In the genomic region with DNA sequence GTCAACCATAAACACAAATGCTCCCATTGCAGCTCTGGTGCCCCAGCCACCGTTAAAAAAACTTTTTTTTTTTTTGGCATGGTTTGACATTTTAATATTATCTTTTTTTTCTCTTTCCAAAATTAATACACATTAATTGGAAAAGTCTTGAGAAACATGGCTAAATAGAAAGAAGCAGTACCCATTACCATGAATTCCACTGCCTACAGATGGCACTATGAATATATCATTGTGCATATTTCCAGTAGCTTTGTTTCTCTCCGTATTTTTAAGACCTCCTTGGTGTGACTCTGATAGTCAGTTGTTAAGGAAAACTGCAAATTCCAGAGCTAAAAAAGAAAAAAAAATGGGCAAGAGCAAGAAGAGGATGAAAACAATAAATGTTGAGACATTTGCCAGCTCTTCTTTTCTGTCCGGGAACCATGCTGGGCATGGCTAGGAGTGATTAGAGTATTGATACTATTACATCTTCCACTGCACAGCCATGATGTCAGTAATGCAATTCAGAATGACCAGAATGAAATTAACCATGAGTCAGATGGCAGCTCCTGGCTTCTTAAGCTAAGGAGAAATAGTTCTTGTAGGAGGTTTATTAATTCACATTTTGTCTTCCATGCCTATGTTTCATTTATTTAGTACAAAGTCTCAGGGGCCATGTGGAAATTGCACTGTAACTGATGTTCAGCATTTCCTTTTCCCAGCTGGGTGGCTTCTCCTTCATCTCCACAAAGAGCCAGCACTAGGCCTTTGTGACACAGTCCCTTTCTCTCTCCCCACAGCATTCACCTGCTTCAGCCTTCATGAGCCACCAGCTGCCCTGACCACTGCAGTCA, we compare ENCODE assay signal across 17 cellular contexts. TPM values are rescaled to one million over a fixed set of nuclear protein-coding genes. Genes with fewer than 3 reads are reported as not detected.
DNase-seq lines count a peak whose midpoint lies in the region; ATAC-seq, FAIRE-seq and TF ChIP-seq lines count a peak whose summit lies in the region.
"Had no signal": no experiment of that assay in that cellular context is flagged by ENCODE, and none has a peak within 500 bp of the region (broad histone marks: within the 10 kb centered on the region; RNA-seq: fewer than 3 reads in every experiment).

No MANE protein-coding gene starts in this region.

- peaks cover 30% of the 10 kb centered on the region for H3K27me3 Mint-ChIP-seq in activated CD4-positive, alpha-beta T cell treated with anti-CD3 and anti-CD28 coated beads for 36 hours

- TF ChIP-seq EP300 in GM12878 (IDR thresholded peaks at IDR 0.05; ENCODE audit: borderline replicate concordance in 1 of 2, control insufficient read depth in 1 of 2, low read depth in 2 of 2, low read length in 2 of 2): no peak

- no TSS peak for BruUV-seq in GM12878 (replicated peaks; lab: Mats Ljungman, UMichigan)

- no peak overlapping the region for H3K9ac ChIP-seq in GM12878 (ENCODE audit: control insufficient read depth, insufficient read depth, low read length)
- H3K9ac ChIP-seq: BLaER1 treated with 17β-estradiol and CSF1 and Interleukin-3, amounts not matched to agents 10 nM and 100 nM had no signal

- DNase-seq in EH (ENCODE audit: low read depth): peak; percentile 10
- DNase-seq in LHCN-M2 (ENCODE audit: low read depth): peak; percentile 43
- no peak for DNase-seq in GM12878 (ENCODE audit: low read depth, low spot score)
- no peak for DNase-seq in left lobe of liver (ENCODE audit: low spot score)
- no peak for DNase-seq in amniotic stem cell (lab: John Stamatoyannopoulos, UW)
- DNase-seq in activated CD4-positive, alpha-beta T cell treated with anti-CD3 and anti-CD28 coated beads for 36 hours: no peak
- no peak for DNase-seq in DMS 273 (lab: John Stamatoyannopoulos, UW; ENCODE audit: unreplicated experiment)
- DNase-seq: activated effector memory CD4-positive, alpha-beta T cell treated with Interleukin-2 at 50 U/mL for 16 hours; islet precursor cell; NCI-H748 treated with DMSO at 0.1 percent for 48 hours; stimulated activated CD4-positive, alpha-beta T cell treated with anti-CD3 and anti-CD28 coated beads, Interleukin-4, amount 100 ng/mL, for 24 hours; stimulated activated CD8-positive, alpha-beta memory T cell treated with anti-CD3 and anti-CD28 coated beads, Interleukin-4, amount 100 ng/mL, for 48 hours; T-helper 2 cell; testis had no signal

- intact Hi-C loops in GM12878 (cut with micrococcal nuclease; ENCODE audit: unreplicated experiment): no loop called here
- intact Hi-C loops in activated CD4-positive, alpha-beta T cell treated with anti-CD3 and anti-CD28 coated beads for 36 hours (cut with DNase I, micrococcal nuclease): no loop called here

- no peak for FAIRE-seq in GM12878 (lab: Jason Lieb, UNC)
- FAIRE-seq: colon had no signal

- no peak overlapping the region for H3K4me3 ChIP-seq in GM12878
- H3K4me3 ChIP-seq: BLaER1 treated with 17β-estradiol and CSF1 and Interleukin-3, amounts not matched to agents 10 nM and 100 nM; testis had no signal

- 59% methylated on average over 3 of the region's 3 CpGs for WGBS in GM12878 (ENCODE audit: insufficient coverage, insufficient replicate concordance, low lambda C conversion rate, missing lambda C conversion rate)

- no peaks in the 10 kb centered on the region for H3K4me1 ChIP-seq in GM12878 (ENCODE audit: control insufficient read depth, insufficient read depth, low read length)
- H3K4me1 ChIP-seq: testis had no signal

- no peaks in the 10 kb centered on the region; the same call in 1 of the 2 replicates for H4K20me1 ChIP-seq in GM12878 (ENCODE audit: control insufficient read depth, insufficient read depth)
- H4K20me1 ChIP-seq: BLaER1 treated with 17β-estradiol and CSF1 and Interleukin-3, amounts not matched to agents 10 nM and 100 nM had no signal

- H3K36me3 ChIP-seq in GM12878 (ENCODE audit: control insufficient read depth in 2 of 2, insufficient read depth in 2 of 2, low read length in 1 of 2): no peaks in the 10 kb centered on the region
- H3K36me3 ChIP-seq: BLaER1 treated with 17β-estradiol and CSF1 and Interleukin-3, amounts not matched to agents 10 nM and 100 nM had no signal

- no peaks in the 10 kb centered on the region for H3K9me3 Mint-ChIP-seq in activated CD4-positive, alpha-beta T cell treated with anti-CD3 and anti-CD28 coated beads for 36 hours (ENCODE audit: low read depth)
- H3K9me3 Mint-ChIP-seq: mesothelial cell of epicardium had no signal

- TF ChIP-seq CTCF in GM12878 (IDR thresholded peaks at IDR 0.05 in 2 of 3, conservative IDR thresholded peaks at IDR 0.05 in 1 of 3; ENCODE audit: control insufficient read depth in 2 of 3, extremely low read depth in 1 of 3, insufficient read depth in 1 of 3, low read depth in 3 of 3, low read length in 3 of 3): no peak

- no peaks in the 10 kb centered on the region for H3K36me3 Mint-ChIP-seq in activated CD4-positive, alpha-beta T cell treated with anti-CD3 and anti-CD28 coated beads for 36 hours (ENCODE audit: low read depth)
- H3K36me3 Mint-ChIP-seq: mesothelial cell of epicardium had no signal

- CTCF ChIA-PET in GM12878 (lab: Yijun Ruan, JAX): interaction anchor here (0.9 to 2.5 kb wide), 7 partner anchors 9 to 258 kb away, joined by 3 to 11 read pairs (median 3); no protein-coding TSS in a partner anchor
- CTCF ChIA-PET in activated CD4-positive, alpha-beta T cell treated with anti-CD3 and anti-CD28 coated beads for 36 hours (lab: Charles Lee): interaction anchor here (0.7 kb wide), 2 partner anchors 677 to 1441 kb away, joined by 3 read pairs; no protein-coding TSS in a partner anchor

- no peaks in the 10 kb centered on the region for H3K9me3 ChIP-seq in GM12878 (replicated peaks; ENCODE audit: control insufficient read depth, insufficient read depth, low read length)
- H3K9me3 ChIP-seq: BLaER1 treated with 17β-estradiol and CSF1 and Interleukin-3, amounts not matched to agents 10 nM and 100 nM; testis had no signal

- POLR2A ChIA-PET in GM12878 (lab: Charles Lee): no interaction called here
- POLR2A ChIA-PET in activated CD4-positive, alpha-beta T cell treated with anti-CD3 and anti-CD28 coated beads for 36 hours (lab: Charles Lee): no interaction called here

- H3K27ac Mint-ChIP-seq in activated CD4-positive, alpha-beta T cell treated with anti-CD3 and anti-CD28 coated beads for 36 hours: no peak overlapping the region
- H3K27ac Mint-ChIP-seq: mesothelial cell of epicardium had no signal

- RAD21 ChIA-PET in GM12878 (lab: Charles Lee; ENCODE audit: unreplicated experiment): interaction anchor here (0.7 to 1.3 kb wide), 3 partner anchors 257 to 486 kb away, joined by 3 to 5 read pairs (median 3); no protein-coding TSS in a partner anchor

- in situ Hi-C loops in GM12878 (cut with MboI): no loop called here

- ATAC-seq in GM12878 (no peak), left lobe of liver (peak; percentile 55)
- ATAC-seq in activated CD4-positive, alpha-beta T cell treated with anti-CD3 and anti-CD28 coated beads for 36 hours: no peak

- no peak overlapping the region for H3K4me2 ChIP-seq in GM12878 (ENCODE audit: control insufficient read depth, insufficient read depth)
- H3K4me2 ChIP-seq: BLaER1 treated with 17β-estradiol and CSF1 and Interleukin-3, amounts not matched to agents 10 nM and 100 nM had no signal

- no peak overlapping the region for H3K27ac ChIP-seq in GM12878 (ENCODE audit: control insufficient read depth, insufficient read depth)
- H3K27ac ChIP-seq: BLaER1 treated with 17β-estradiol and CSF1 and Interleukin-3, amounts not matched to agents 10 nM and 100 nM; testis had no signal

- H3K79me2 ChIP-seq in GM12878 (ENCODE audit: control insufficient read depth, insufficient read depth, low read length): no peaks in the 10 kb centered on the region

- H3K27me3 ChIP-seq in GM12878 (replicated peaks in 1 of 2; ENCODE audit: control insufficient read depth in 2 of 2, insufficient read depth in 2 of 2, low read length in 1 of 2): peaks cover 3 to 10% of the 10 kb centered on the region in 2 experiments; a peak in 2 of 4 replicates
- H3K27me3 ChIP-seq: BLaER1 treated with 17β-estradiol and CSF1 and Interleukin-3, amounts not matched to agents 10 nM and 100 nM; testis had no signal

- TF ChIP-seq POLR2A in GM12878 (IDR thresholded peaks at IDR 0.05; ENCODE audit: low read depth, low read length): no peak

- TF ChIP-seq RAD21 in GM12878 (IDR thresholded peaks at IDR 0.05; ENCODE audit: insufficient read depth, low read depth, low read length): peak; percentile 12; the same call in 1 of the 2 replicates

- H3K4me3 Mint-ChIP-seq in activated CD4-positive, alpha-beta T cell treated with anti-CD3 and anti-CD28 coated beads for 36 hours: no peak overlapping the region
- H3K4me3 Mint-ChIP-seq: mesothelial cell of epicardium had no signal

- no peak overlapping the region for H2AFZ ChIP-seq in GM12878 (ENCODE audit: control insufficient read depth, low read depth, low read length)

- no peaks in the 10 kb centered on the region for H3K4me1 Mint-ChIP-seq in activated CD4-positive, alpha-beta T cell treated with anti-CD3 and anti-CD28 coated beads for 36 hours

- SMC1A ChIA-PET in GM12878 (lab: Charles Lee; ENCODE audit: uncharacterized antibody, unreplicated experiment): interaction anchor here (0.6 kb wide), 1 partner anchor 257 kb away, joined by 3 read pairs; no protein-coding TSS in a partner anchor

TF ChIP-seq in GM12878, 131 proteins besides CTCF, POLR2A, EP300 and RAD21 (continues in another document):
- TF ChIP-seq MYB (IDR thresholded peaks at IDR 0.05; ENCODE audit: borderline replicate concordance, low read depth, low read length) (no peak), SIN3A (IDR thresholded peaks at IDR 0.05; ENCODE audit: low read depth, low read length) (no peak)

RNA-seq across cellular contexts. Expression of a gene that starts 31.9 kb away (rescaled TPM):
- total RNA-seq in LHCN-M2 (2014; rRNA removed) (0.34 and 0.38 TPM in 2 replicates), GM12878 (2014; rRNA removed) (not detected in 2 replicates), GM12878 (2014; rRNA removed; fragmentation: Illumina TruSeq; extraction: Trizol) (not detected in 2 replicates), GM12878 (2021) (not detected in 2 replicates), left lobe of liver (0.10 TPM)
- polyA plus RNA-seq in LHCN-M2 (2012): 1.7 TPM
- not detected in 2 replicates for total RNA-seq in GM12878 (2013; cell fraction: nucleolus; rRNA removed)
- not detected for polyA plus RNA-seq in GM12878 (2011; ENCODE audit: low read depth)
- polyA plus RNA-seq in GM12878 (2011; rRNA removed) (not detected in 2 replicates), GM12878 (2014; fragmentation: Illumina TruSeq; extraction: Trizol) (not detected in 2 replicates), GM12878 (2014; fragmentation: Nextera tagmentation; extraction: Ambion mirVana) (not detected), GM12878 (2014; rRNA removed) (not detected in 2 replicates), GM12878 (2016; fragmentation: Nextera tagmentation; extraction: Ambion mirVana) (not detected)
- not detected in 2 replicates for polyA plus RNA-seq in GM12878 (2011; cell fraction: cytosol; rRNA removed)
- polyA plus RNA-seq in GM12878 (2011; cell fraction: nucleus; rRNA removed): not detected in 2 replicates
- not detected in 2 replicates for polyA plus RNA-seq in GM12878 (2012)
- not detected in 2 replicates for polyA minus RNA-seq in GM12878 (2011; rRNA and poly(A)+ RNA removed)
- polyA minus RNA-seq in GM12878 (2011; cell fraction: cytosol; rRNA and poly(A)+ RNA removed): not detected in 2 replicates
- polyA minus RNA-seq in GM12878 (2011; cell fraction: nucleus; rRNA and poly(A)+ RNA removed): not detected in 2 replicates
- total RNA-seq in activated CD4-positive, alpha-beta T cell treated with anti-CD3 and anti-CD28 coated beads for 36 hours: not detected

Comparison
In these comparisons a context has a peak if more than half of its experiments do, and no peak if none do; other contexts are left out.
1. DNase-seq: peak in EH (single experiment) and LHCN-M2 (single experiment); none in GM12878 (single experiment), left lobe of liver (single experiment), amniotic stem cell (single experiment), activated CD4-positive, alpha-beta T cell treated with anti-CD3 and anti-CD28 coated beads for 36 hours (single experiment) and DMS 273 (single experiment).